In the genomic region with DNA sequence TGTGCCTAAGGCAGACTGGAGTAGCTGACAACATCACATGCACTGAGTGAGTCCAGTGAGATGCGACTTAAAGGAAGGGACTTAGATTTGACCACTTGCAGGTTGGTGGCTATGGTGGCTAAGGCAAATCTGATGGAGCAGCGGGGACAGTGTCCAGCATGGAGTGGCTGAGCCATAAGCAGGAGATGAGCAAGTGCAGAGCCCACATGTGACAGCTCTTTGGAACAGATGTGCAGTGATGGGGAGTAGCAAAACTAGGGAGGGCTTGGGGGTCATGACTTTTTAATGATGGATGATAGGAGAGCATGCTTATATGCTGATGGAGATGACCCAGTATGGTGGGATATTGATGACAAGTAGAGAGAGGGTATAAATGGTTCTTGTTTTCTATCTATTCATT, we compare ENCODE assay signal across 1 cellular context.
TF ChIP-seq lines count a peak whose summit lies in the region.

No MANE protein-coding gene starts in this region.

TF ChIP-seq in H1, 55 proteins besides CTCF, POLR2A, EP300 and RAD21:
- no peak for TF ChIP-seq SIN3A (conservative IDR thresholded peaks at IDR 0.05 in 1 of 2, IDR thresholded peaks at IDR 0.05 in 1 of 2; ENCODE audit: low read depth in 1 of 2, low read length in 2 of 2)
- no peak for TF ChIP-seq SP2 (IDR thresholded peaks at IDR 0.05; ENCODE audit: low read length)
- TF ChIP-seq CTBP2 (IDR thresholded peaks at IDR 0.05; ENCODE audit: borderline replicate concordance, insufficient read depth, insufficient read length, low read length) = no peak
- TF ChIP-seq, protein P1, sequence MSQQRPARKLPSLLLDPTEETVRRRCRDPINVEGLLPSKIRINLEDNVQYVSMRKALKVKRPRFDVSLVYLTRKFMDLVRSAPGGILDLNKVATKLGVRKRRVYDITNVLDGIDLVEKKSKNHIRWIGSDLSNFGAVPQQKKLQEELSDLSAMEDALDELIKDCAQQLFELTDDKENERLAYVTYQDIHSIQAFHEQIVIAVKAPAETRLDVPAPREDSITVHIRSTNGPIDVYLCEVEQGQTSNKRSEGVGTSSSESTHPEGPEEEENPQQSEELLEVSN (IDR thresholded peaks at IDR 0.05) = no peak
- TF ChIP-seq GTF2F1 (IDR thresholded peaks at IDR 0.05; ENCODE audit: borderline replicate concordance, low read depth, low read length) = no peak
- TF ChIP-seq RFX5 (IDR thresholded peaks at IDR 0.05; ENCODE audit: borderline replicate concordance, low read depth, low read length) = no peak
- TF ChIP-seq CHD1 (IDR thresholded peaks at IDR 0.05; ENCODE audit: low read depth, low read length) = no peak
- TF ChIP-seq TCF12 (IDR thresholded peaks at IDR 0.05; ENCODE audit: low read depth, low read length) = no peak
- no peak for TF ChIP-seq EGR1 (IDR thresholded peaks at IDR 0.05; ENCODE audit: borderline replicate concordance, low read depth, low read length)
- TF ChIP-seq SRF (IDR thresholded peaks at IDR 0.05; ENCODE audit: low read depth, low read length) = no peak
- TF ChIP-seq ZNF274 (IDR thresholded peaks at IDR 0.05; ENCODE audit: borderline replicate concordance, extremely low read depth, low read length) = no peak
- TF ChIP-seq JUN (IDR thresholded peaks at IDR 0.05; ENCODE audit: low read depth, low read length) = no peak
- no peak for TF ChIP-seq GABPA (IDR thresholded peaks at IDR 0.05; ENCODE audit: borderline replicate concordance, insufficient read depth, low read length)
- TF ChIP-seq POLR2AphosphoS5 (IDR thresholded peaks at IDR 0.05; ENCODE audit: low read depth, low read length) = no peak
- TF ChIP-seq, protein P2, sequence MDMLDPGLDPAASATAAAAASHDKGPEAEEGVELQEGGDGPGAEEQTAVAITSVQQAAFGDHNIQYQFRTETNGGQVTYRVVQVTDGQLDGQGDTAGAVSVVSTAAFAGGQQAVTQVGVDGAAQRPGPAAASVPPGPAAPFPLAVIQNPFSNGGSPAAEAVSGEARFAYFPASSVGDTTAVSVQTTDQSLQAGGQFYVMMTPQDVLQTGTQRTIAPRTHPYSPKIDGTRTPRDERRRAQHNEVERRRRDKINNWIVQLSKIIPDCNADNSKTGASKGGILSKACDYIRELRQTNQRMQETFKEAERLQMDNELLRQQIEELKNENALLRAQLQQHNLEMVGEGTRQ (IDR thresholded peaks at IDR 0.05; ENCODE audit: low read length) = no peak
- TF ChIP-seq NRF1 (IDR thresholded peaks at IDR 0.05; ENCODE audit: low read depth, low read length) = no peak
- TF ChIP-seq PHF8 (conservative IDR thresholded peaks at IDR 0.05; ENCODE audit: low read depth, low read length) = no peak
